Comparison of ENCODE assay signal across 16 cellular contexts in genomic region chr11:117841582-117842031, GRCh38. TPM values are rescaled to one million over a fixed set of nuclear protein-coding genes. Genes with fewer than 3 reads are reported as not detected.
DNase-seq lines count a peak whose midpoint lies in the region; ATAC-seq and TF ChIP-seq lines count a peak whose summit lies in the region.
"Had no signal": no experiment of that assay in that cellular context is flagged by ENCODE, and none has a peak within 500 bp of the region (broad histone marks: within the 10 kb centered on the region; RNA-seq: fewer than 3 reads in every experiment).

No MANE protein-coding gene starts in this region.

- no peak overlapping the region for H3K4me3 Mint-ChIP-seq in osteocyte (ENCODE audit: unreplicated experiment)
- H3K4me3 Mint-ChIP-seq: nephron progenitor cell; T-helper 1 cell treated with Interleukin-12 subunit alpha and Interleukin-12 subunit beta and Interleukin-4 antibody, amounts not matched to agents 30 μg/mL and 1 μg/mL, for 36 hours had no signal

- H3K27ac ChIP-seq in coronary artery (peak overlapping the region; percentile 23 to 30), upper lobe of right lung (no peak overlapping the region)

- no peaks in the 10 kb centered on the region for H3K36me3 ChIP-seq in upper lobe of right lung

- H3K27ac Mint-ChIP-seq in osteocyte (ENCODE audit: unreplicated experiment), result no peak overlapping the region
- H3K27ac Mint-ChIP-seq: nephron progenitor cell; T-helper 1 cell treated with Interleukin-12 subunit alpha and Interleukin-12 subunit beta and Interleukin-4 antibody, amounts not matched to agents 30 μg/mL and 1 μg/mL, for 36 hours had no signal

- H3K27me3 ChIP-seq in upper lobe of right lung, result no peaks in the 10 kb centered on the region
- H3K27me3 ChIP-seq: dorsolateral prefrontal cortex had no signal

- no peaks in the 10 kb centered on the region for H3K36me3 Mint-ChIP-seq in osteocyte (ENCODE audit: unreplicated experiment)

- in situ Hi-C loops in GM13977 (cut with MboI; ENCODE audit: low pct_unique_long_range_greater_than_20kb, low sequenced_read_pairs, unreplicated experiment), result no loop called here

- no peaks in the 10 kb centered on the region for H3K9me3 ChIP-seq in upper lobe of right lung

- intact Hi-C loops in Right ventricle myocardium inferior (cut with DNase I), result no loop called here
- intact Hi-C loops in Right ventricle myocardium superior (cut with DNase I), result loop anchor here (5.0 to 10.0 kb wide), 2 partner anchors 66 to 213 kb away; no protein-coding TSS in a partner anchor
- intact Hi-C loops in upper lobe of right lung (cut with DNase I), result loop anchor here (5.0 kb wide), 1 partner anchor 106 kb away; no protein-coding TSS in a partner anchor

- TF ChIP-seq CTCF in coronary artery (IDR thresholded peaks at IDR 0.05), result no peak
- no peak for TF ChIP-seq CTCF in osteocyte (IDR thresholded peaks at IDR 0.05)
- no peak for TF ChIP-seq CTCF in upper lobe of right lung (IDR thresholded peaks at IDR 0.05)
- TF ChIP-seq CTCF in GM13977 (IDR thresholded peaks at IDR 0.05; ENCODE audit: extremely low read depth, insufficient read depth, missing control alignments), result no peak

- no peak for ATAC-seq in Right ventricle myocardium inferior
- ATAC-seq in Right ventricle myocardium superior (ENCODE audit: poor library complexity), result no peak
- ATAC-seq in upper lobe of right lung, result peak; percentile 3
- ATAC-seq in GM21529 (IDR thresholded peaks at IDR 0.05; ENCODE audit: unreplicated experiment), result no peak

- no peaks in the 10 kb centered on the region for H3K4me1 Mint-ChIP-seq in osteocyte (ENCODE audit: unreplicated experiment)

- peaks cover 33% of the 10 kb centered on the region for H3K27me3 Mint-ChIP-seq in osteocyte (ENCODE audit: unreplicated experiment)

- DNase-seq in Right ventricle myocardium inferior (ENCODE audit: missing footprints), result peak; percentile 32
- no peak for DNase-seq in Right ventricle myocardium superior
- DNase-seq in coronary artery (ENCODE audit: low spot score), result peak; percentile 54
- peak; percentile 56 for DNase-seq in osteocyte (ENCODE audit: extremely low spot score, unreplicated experiment)
- no peak for DNase-seq in upper lobe of right lung
- no peak for DNase-seq in stimulated activated CD4-positive, alpha-beta T cell treated with anti-CD3 and anti-CD28 coated beads, Interleukin-1b, Interleukin-23, amount 100 ng/mL, for 48 hours
- DNase-seq in GM13977 (ENCODE audit: low spot score), result no peak
- DNase-seq: DMS153, mesendoderm, NCI-H510A treated with DMSO at 0.1 percent for 48 hours, nephron progenitor cell had no signal

- no peaks in the 10 kb centered on the region for H3K9me3 Mint-ChIP-seq in osteocyte (ENCODE audit: unreplicated experiment)
- H3K9me3 Mint-ChIP-seq: nephron progenitor cell; T-helper 1 cell treated with Interleukin-12 subunit alpha and Interleukin-12 subunit beta and Interleukin-4 antibody, amounts not matched to agents 30 μg/mL and 1 μg/mL, for 36 hours had no signal

- peaks cover 6% of the 10 kb centered on the region for H3K4me1 ChIP-seq in upper lobe of right lung

- H3K4me3 ChIP-seq in coronary artery (no peak overlapping the region), upper lobe of right lung (no peak overlapping the region)
- H3K4me3 ChIP-seq: dorsolateral prefrontal cortex had no signal

RNA-seq across cellular contexts. Expression of gene FXYD2, which starts 17.1 kb away (rescaled TPM):
- 2.7 TPM for total RNA-seq in Right ventricle myocardium inferior
- 1.4 TPM for total RNA-seq in Right ventricle myocardium superior
- total RNA-seq in osteocyte, result 0.91 TPM in 1 of 2 replicates, not detected in the other
- total RNA-seq in upper lobe of right lung, result 3.6 TPM
- total RNA-seq: A673, fibroblast of villous mesenchyme had no signal

RNA-seq across cellular contexts. Expression of gene FXYD6, which starts 34.9 kb away (rescaled TPM):
- total RNA-seq in Right ventricle myocardium inferior, result 41.2 TPM
- total RNA-seq in Right ventricle myocardium superior, result 34.6 TPM
- total RNA-seq in osteocyte, result 0.99 and 1.7 TPM in 2 replicates
- 59.0 TPM for total RNA-seq in upper lobe of right lung
- total RNA-seq: fibroblast of villous mesenchyme had no signal

RNA-seq across cellular contexts. Expression of gene DSCAML1, which starts 44.6 kb away (rescaled TPM):
- total RNA-seq in Right ventricle myocardium inferior (0.22 TPM), Right ventricle myocardium superior (0.83 TPM), osteocyte (not detected in 2 replicates), upper lobe of right lung (1.3 TPM)
- total RNA-seq: A673, fibroblast of villous mesenchyme had no signal

Comparison
In these comparisons a context has a peak if more than half of its experiments do, and no peak if none do; other contexts are left out.
1. DNase-seq: peak in Right ventricle myocardium inferior (single experiment), coronary artery (single experiment) and osteocyte (single experiment); none in Right ventricle myocardium superior (single experiment), upper lobe of right lung (single experiment), stimulated activated CD4-positive, alpha-beta T cell treated with anti-CD3 and anti-CD28 coated beads, Interleukin-1b, Interleukin-23, amount 100 ng/mL, for 48 hours (single experiment) and GM13977 (single experiment).
2. RNA of gene FXYD6, which starts 34.9 kb away (total RNA-seq): 59.0 TPM in upper lobe of right lung (single experiment), 41.2 TPM in Right ventricle myocardium inferior (single experiment) and 34.6 TPM in Right ventricle myocardium superior (single experiment); 0.99 to 1.7 TPM in osteocyte; every median in the first group is over 10 times any median in the second.